ENCODE assay signal across 1 cellular context in genomic region chr11:812390-812789, GRCh38.
TF ChIP-seq lines count a peak whose summit lies in the region.

No MANE protein-coding gene starts in this region.

TF ChIP-seq in K562, 482 proteins besides CTCF, POLR2A, EP300 and RAD21:
- TF ChIP-seq BACH1 (tag; IDR thresholded peaks at IDR 0.05) (no peak), RBM39 (optimal IDR thresholded peaks at IDR 0.05; ENCODE audit: low read depth, low read length) (peak; percentile 14), SNRNP70 (optimal IDR thresholded peaks at IDR 0.05; ENCODE audit: low read depth, low read length) (peak; percentile 27), ASH1L (IDR thresholded peaks at IDR 0.05; ENCODE audit: borderline replicate concordance, low read depth, partially characterized antibody) (no peak), POLR2G (IDR thresholded peaks at IDR 0.05; ENCODE audit: low read depth, low read length) (peak; percentile 64), KLF1 (tag; IDR thresholded peaks at IDR 0.05) (no peak), PTTG1 (tag; IDR thresholded peaks at IDR 0.05; ENCODE audit: low read depth) (no peak), RBFOX2 (IDR thresholded peaks at IDR 0.05; ENCODE audit: low read depth, low read length) (peak; percentile 80), ZBTB1 (CRISPR knock-in tag; IDR thresholded peaks at IDR 0.05; ENCODE audit: borderline replicate concordance, low read depth) (no peak), PURB (CRISPR knock-in tag; IDR thresholded peaks at IDR 0.05; ENCODE audit: low read depth) (no peak), PRMT5 (CRISPR knock-in tag; IDR thresholded peaks at IDR 0.05) (no peak), FUS (optimal IDR thresholded peaks at IDR 0.05; ENCODE audit: low read depth, low read length) (no peak), BRCA1 (IDR thresholded peaks at IDR 0.05) (no peak), BRCA1 (CRISPR knock-in tag; IDR thresholded peaks at IDR 0.05) (no peak), ZNF655 (CRISPR knock-in tag; IDR thresholded peaks at IDR 0.05) (no peak), TSC22D4 (tag; IDR thresholded peaks at IDR 0.05) (no peak), ZNF436 (CRISPR knock-in tag; IDR thresholded peaks at IDR 0.05) (no peak), IRF9 (tag; IDR thresholded peaks at IDR 0.05) (no peak)
- TF ChIP-seq, protein P1, sequence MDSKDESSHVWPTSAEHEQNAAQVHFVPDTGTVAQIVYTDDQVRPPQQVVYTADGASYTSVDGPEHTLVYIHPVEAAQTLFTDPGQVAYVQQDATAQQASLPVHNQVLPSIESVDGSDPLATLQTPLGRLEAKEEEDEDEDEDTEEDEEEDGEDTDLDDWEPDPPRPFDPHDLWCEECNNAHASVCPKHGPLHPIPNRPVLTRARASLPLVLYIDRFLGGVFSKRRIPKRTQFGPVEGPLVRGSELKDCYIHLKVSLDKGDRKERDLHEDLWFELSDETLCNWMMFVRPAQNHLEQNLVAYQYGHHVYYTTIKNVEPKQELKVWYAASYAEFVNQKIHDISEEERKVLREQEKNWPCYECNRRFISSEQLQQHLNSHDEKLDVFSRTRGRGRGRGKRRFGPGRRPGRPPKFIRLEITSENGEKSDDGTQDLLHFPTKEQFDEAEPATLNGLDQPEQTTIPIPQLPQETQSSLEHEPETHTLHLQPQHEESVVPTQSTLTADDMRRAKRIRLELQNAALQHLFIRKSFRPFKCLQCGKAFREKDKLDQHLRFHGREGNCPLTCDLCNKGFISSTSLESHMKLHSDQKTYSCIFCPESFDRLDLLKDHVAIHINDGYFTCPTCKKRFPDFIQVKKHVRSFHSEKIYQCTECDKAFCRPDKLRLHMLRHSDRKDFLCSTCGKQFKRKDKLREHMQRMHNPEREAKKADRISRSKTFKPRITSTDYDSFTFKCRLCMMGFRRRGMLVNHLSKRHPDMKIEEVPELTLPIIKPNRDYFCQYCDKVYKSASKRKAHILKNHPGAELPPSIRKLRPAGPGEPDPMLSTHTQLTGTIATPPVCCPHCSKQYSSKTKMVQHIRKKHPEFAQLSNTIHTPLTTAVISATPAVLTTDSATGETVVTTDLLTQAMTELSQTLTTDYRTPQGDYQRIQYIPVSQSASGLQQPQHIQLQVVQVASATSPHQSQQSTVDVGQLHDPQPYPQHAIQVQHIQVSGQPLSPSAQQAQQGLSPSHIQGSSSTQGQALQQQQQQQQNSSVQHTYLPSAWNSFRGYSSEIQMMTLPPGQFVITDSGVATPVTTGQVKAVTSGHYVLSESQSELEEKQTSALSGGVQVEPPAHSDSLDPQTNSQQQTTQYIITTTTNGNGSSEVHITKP (IDR thresholded peaks at IDR 0.05; ENCODE audit: partially characterized antibody), result no peak
- TF ChIP-seq, protein P2, sequence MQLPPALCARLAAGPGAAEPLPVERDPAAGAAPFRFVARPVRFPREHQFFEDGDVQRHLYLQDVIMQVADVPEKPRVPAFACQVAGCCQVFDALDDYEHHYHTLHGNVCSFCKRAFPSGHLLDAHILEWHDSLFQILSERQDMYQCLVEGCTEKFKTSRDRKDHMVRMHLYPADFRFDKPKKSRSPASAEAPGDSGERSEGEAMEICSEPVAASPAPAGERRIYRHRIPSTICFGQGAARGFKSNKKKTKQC (CRISPR knock-in tag; IDR thresholded peaks at IDR 0.05), result 0 out of 2 replicates have a peak, but pooled peaks have one; percentile 36
- TF ChIP-seq, protein P3, sequence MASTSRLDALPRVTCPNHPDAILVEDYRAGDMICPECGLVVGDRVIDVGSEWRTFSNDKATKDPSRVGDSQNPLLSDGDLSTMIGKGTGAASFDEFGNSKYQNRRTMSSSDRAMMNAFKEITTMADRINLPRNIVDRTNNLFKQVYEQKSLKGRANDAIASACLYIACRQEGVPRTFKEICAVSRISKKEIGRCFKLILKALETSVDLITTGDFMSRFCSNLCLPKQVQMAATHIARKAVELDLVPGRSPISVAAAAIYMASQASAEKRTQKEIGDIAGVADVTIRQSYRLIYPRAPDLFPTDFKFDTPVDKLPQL (IDR thresholded peaks at IDR 0.05; ENCODE audit: extremely low read depth, insufficient read length), result no peak
- TF ChIP-seq, protein P4, sequence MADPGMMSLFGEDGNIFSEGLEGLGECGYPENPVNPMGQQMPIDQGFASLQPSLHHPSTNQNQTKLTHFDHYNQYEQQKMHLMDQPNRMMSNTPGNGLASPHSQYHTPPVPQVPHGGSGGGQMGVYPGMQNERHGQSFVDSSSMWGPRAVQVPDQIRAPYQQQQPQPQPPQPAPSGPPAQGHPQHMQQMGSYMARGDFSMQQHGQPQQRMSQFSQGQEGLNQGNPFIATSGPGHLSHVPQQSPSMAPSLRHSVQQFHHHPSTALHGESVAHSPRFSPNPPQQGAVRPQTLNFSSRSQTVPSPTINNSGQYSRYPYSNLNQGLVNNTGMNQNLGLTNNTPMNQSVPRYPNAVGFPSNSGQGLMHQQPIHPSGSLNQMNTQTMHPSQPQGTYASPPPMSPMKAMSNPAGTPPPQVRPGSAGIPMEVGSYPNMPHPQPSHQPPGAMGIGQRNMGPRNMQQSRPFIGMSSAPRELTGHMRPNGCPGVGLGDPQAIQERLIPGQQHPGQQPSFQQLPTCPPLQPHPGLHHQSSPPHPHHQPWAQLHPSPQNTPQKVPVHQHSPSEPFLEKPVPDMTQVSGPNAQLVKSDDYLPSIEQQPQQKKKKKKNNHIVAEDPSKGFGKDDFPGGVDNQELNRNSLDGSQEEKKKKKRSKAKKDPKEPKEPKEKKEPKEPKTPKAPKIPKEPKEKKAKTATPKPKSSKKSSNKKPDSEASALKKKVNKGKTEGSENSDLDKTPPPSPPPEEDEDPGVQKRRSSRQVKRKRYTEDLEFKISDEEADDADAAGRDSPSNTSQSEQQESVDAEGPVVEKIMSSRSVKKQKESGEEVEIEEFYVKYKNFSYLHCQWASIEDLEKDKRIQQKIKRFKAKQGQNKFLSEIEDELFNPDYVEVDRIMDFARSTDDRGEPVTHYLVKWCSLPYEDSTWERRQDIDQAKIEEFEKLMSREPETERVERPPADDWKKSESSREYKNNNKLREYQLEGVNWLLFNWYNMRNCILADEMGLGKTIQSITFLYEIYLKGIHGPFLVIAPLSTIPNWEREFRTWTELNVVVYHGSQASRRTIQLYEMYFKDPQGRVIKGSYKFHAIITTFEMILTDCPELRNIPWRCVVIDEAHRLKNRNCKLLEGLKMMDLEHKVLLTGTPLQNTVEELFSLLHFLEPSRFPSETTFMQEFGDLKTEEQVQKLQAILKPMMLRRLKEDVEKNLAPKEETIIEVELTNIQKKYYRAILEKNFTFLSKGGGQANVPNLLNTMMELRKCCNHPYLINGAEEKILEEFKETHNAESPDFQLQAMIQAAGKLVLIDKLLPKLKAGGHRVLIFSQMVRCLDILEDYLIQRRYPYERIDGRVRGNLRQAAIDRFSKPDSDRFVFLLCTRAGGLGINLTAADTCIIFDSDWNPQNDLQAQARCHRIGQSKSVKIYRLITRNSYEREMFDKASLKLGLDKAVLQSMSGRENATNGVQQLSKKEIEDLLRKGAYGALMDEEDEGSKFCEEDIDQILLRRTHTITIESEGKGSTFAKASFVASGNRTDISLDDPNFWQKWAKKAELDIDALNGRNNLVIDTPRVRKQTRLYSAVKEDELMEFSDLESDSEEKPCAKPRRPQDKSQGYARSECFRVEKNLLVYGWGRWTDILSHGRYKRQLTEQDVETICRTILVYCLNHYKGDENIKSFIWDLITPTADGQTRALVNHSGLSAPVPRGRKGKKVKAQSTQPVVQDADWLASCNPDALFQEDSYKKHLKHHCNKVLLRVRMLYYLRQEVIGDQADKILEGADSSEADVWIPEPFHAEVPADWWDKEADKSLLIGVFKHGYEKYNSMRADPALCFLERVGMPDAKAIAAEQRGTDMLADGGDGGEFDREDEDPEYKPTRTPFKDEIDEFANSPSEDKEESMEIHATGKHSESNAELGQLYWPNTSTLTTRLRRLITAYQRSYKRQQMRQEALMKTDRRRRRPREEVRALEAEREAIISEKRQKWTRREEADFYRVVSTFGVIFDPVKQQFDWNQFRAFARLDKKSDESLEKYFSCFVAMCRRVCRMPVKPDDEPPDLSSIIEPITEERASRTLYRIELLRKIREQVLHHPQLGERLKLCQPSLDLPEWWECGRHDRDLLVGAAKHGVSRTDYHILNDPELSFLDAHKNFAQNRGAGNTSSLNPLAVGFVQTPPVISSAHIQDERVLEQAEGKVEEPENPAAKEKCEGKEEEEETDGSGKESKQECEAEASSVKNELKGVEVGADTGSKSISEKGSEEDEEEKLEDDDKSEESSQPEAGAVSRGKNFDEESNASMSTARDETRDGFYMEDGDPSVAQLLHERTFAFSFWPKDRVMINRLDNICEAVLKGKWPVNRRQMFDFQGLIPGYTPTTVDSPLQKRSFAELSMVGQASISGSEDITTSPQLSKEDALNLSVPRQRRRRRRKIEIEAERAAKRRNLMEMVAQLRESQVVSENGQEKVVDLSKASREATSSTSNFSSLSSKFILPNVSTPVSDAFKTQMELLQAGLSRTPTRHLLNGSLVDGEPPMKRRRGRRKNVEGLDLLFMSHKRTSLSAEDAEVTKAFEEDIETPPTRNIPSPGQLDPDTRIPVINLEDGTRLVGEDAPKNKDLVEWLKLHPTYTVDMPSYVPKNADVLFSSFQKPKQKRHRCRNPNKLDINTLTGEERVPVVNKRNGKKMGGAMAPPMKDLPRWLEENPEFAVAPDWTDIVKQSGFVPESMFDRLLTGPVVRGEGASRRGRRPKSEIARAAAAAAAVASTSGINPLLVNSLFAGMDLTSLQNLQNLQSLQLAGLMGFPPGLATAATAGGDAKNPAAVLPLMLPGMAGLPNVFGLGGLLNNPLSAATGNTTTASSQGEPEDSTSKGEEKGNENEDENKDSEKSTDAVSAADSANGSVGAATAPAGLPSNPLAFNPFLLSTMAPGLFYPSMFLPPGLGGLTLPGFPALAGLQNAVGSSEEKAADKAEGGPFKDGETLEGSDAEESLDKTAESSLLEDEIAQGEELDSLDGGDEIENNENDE (IDR thresholded peaks at IDR 0.05; ENCODE audit: low read depth, low read length), result peak; percentile 21
TF ChIP-seq in K562: peak in this region for 6.
